ENCODE assay signal across 30 cellular contexts in the genomic region with DNA sequence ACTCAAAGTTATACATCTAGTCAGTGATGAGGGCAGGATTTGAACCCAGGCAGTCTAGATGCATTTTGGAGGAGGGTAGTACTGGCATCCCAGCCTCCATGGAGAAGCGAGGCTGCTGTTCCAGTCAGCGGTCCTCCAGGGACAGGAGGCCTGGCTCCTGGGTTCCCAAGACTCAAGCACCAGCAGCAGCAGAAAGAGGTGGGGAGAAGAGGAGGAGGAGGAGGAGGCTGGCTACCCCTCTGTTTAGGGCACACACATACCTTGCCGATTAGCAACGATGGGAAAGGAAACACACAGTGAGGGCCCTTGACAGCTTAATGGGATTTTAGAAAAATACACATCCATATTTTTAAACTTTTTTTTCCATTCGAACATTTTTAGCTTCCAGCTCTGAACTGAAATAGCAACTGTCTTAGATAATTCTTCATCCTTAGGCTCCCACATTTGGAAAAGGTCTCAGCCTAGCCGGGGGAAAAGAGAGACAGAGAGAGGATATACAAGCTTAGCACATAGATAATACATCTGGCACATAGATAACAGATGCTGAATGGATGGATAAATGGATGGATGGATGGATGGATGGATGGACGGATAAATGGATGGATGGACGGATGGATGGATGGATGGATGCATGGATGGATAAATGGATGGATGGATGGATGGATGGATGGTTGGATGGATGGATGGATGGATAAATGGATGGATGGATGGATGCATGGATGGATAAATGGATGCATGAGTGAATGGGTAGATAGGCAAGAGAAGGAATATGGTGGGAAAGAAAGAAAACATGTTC.
"Had no signal": no experiment of that assay in that cellular context is flagged by ENCODE, and none has a peak within 500 bp of the region (broad histone marks: within the 10 kb centered on the region; RNA-seq: fewer than 3 reads in every experiment).

No MANE protein-coding gene starts in this region.

- H3K4me3 Mint-ChIP-seq: central memory CD8-positive, alpha-beta T cell; dendritic cell treated with granulocyte-macrophage colony-stimulating factor and Interleukin-4, amounts not matched to agents 40 ng/mL and 50 ng/mL, for 4 days; naive thymus-derived CD4-positive, alpha-beta T cell; nephron; stimulated activated effector memory CD8-positive, alpha-beta T cell treated with anti-CD3 and anti-CD28 coated beads, Interleukin-12 subunit alpha, Interleukin-12 subunit beta, amount 100 ng/mL, for 72 hours had no signal

- H3K4me3 ChIP-seq: colonic mucosa, esophagus squamous epithelium, heart right ventricle, left lung, ovary, psoas muscle, suprapubic skin, transverse colon, upper lobe of right lung had no signal

- FAIRE-seq: endothelial cell of umbilical vein, islet of Langerhans had no signal

- H3K27me3 Mint-ChIP-seq: central memory CD8-positive, alpha-beta T cell; naive thymus-derived CD4-positive, alpha-beta T cell had no signal

- H3K27ac ChIP-seq: colonic mucosa, esophagus squamous epithelium, heart right ventricle, left lung, ovary, psoas muscle, suprapubic skin, transverse colon, upper lobe of right lung had no signal

- H3K36me3 Mint-ChIP-seq: stimulated activated effector memory CD8-positive, alpha-beta T cell treated with anti-CD3 and anti-CD28 coated beads, Interleukin-12 subunit alpha, Interleukin-12 subunit beta, amount 100 ng/mL, for 72 hours had no signal

- H3K9me3 ChIP-seq: colonic mucosa, esophagus squamous epithelium, left lung, ovary, psoas muscle, suprapubic skin, transverse colon, upper lobe of right lung had no signal

- H3K27me3 ChIP-seq: colonic mucosa, esophagus squamous epithelium, heart right ventricle, left lung, ovary, suprapubic skin, transverse colon, upper lobe of right lung had no signal

- ATAC-seq: left cardiac atrium; left lung; naive thymus-derived CD4-positive, alpha-beta T cell; psoas muscle; sciatic nerve; stimulated activated effector memory CD8-positive, alpha-beta T cell treated with anti-CD3 and anti-CD28 coated beads, Interleukin-12 subunit alpha, Interleukin-12 subunit beta, amount 100 ng/mL, for 72 hours; upper lobe of right lung had no signal

- H3K4me1 ChIP-seq: colonic mucosa, left lung, psoas muscle, suprapubic skin, transverse colon, upper lobe of right lung had no signal

- H3K36me3 ChIP-seq: colonic mucosa, esophagus squamous epithelium, heart right ventricle, left lung, ovary, suprapubic skin, transverse colon, upper lobe of right lung had no signal

- DNase-seq: colonic mucosa; effector memory CD4-positive, alpha-beta T cell; esophagus squamous epithelium; foreskin melanocyte; glutamatergic neuron; heart right ventricle; hippocampal formation; left cardiac atrium; left lung; mesendoderm; midbrain; naive thymus-derived CD4-positive, alpha-beta T cell; occipital lobe; ovary; posterior cingulate gyrus; psoas muscle; retina; stimulated activated CD4-positive, alpha-beta T cell treated with anti-CD3 and anti-CD28 coated beads, Interleukin-2, amount 100 ng/mL, for 24 hours; stimulated activated CD4-positive, alpha-beta T cell treated with anti-CD3 and anti-CD28 coated beads, Interleukin-4, amount 100 ng/mL, for 24 hours; stimulated activated naive CD4-positive, alpha-beta T cell treated with Interleukin-2 at 50 U/mL for 16 hours; transverse colon; upper lobe of right lung had no signal

- H3K27ac Mint-ChIP-seq: dendritic cell treated with granulocyte-macrophage colony-stimulating factor and Interleukin-4, amounts not matched to agents 40 ng/mL and 50 ng/mL, for 4 days; nephron; stimulated activated effector memory CD8-positive, alpha-beta T cell treated with anti-CD3 and anti-CD28 coated beads, Interleukin-12 subunit alpha, Interleukin-12 subunit beta, amount 100 ng/mL, for 72 hours had no signal
